7 cellular contexts compared by ENCODE assay signal in genomic region chr12:12266389-12266872, GRCh38. TPM values are rescaled to one million over a fixed set of nuclear protein-coding genes. Genes with fewer than 3 reads are reported as not detected.
DNase-seq lines count a peak whose midpoint lies in the region; ATAC-seq, FAIRE-seq and TF ChIP-seq lines count a peak whose summit lies in the region.

No MANE protein-coding gene starts in this region.

- no peaks in the 10 kb centered on the region; the same call in 1 of the 2 replicates for H3K79me1 ChIP-seq in H1 (ENCODE audit: low read depth, low read length)

- TF ChIP-seq CTCF in OCI-LY1 (IDR thresholded peaks at IDR 0.05; ENCODE audit: low read length) (no peak), H1 (IDR thresholded peaks at IDR 0.05; ENCODE audit: control extremely low read depth in 1 of 3, insufficient read depth in 1 of 3, low read depth in 1 of 3, low read length in 3 of 3) (no peak)

- no peak overlapping the region for H2AK5ac ChIP-seq in H1 (ENCODE audit: low read depth, low read length)

- H3K36me3 ChIP-seq in OCI-LY1 (ENCODE audit: insufficient read depth, low read length), result no peaks in the 10 kb centered on the region
- H3K36me3 ChIP-seq in H1 (ENCODE audit: control insufficient read depth in 2 of 4, insufficient read depth in 4 of 4, low read length in 3 of 4), result no peaks in the 10 kb centered on the region
- H3K36me3 ChIP-seq in muscle layer of colon (ENCODE audit: insufficient read depth, low read length), result no peaks in the 10 kb centered on the region

- FAIRE-seq in H1 (lab: Jason Lieb, UNC) (no peak), RCC 7860 (lab: Jason Lieb, UNC) (no peak)

- no peaks in the 10 kb centered on the region for H3K79me2 ChIP-seq in OCI-LY1 (ENCODE audit: insufficient read depth, low read length)
- peaks cover 34 to 52% of the 10 kb centered on the region in 2 experiments for H3K79me2 ChIP-seq in H1 (ENCODE audit: control insufficient read depth in 1 of 2, insufficient read depth in 2 of 2, low read length in 2 of 2)

- DNase-seq in H1 (ENCODE audit: low read depth in 1 of 2, low spot score in 2 of 2), result no peak
- no peak for DNase-seq in RCC 7860 (ENCODE audit: low spot score)
- no peak for DNase-seq in kidney tubule cell (ENCODE audit: low spot score)
- DNase-seq in GF-D8 (lab: John Stamatoyannopoulos, UW), result no peak

- H2AFZ ChIP-seq in OCI-LY1 (ENCODE audit: low read length), result no peak overlapping the region
- H2AFZ ChIP-seq in H1 (ENCODE audit: low read length), result no peak overlapping the region

- H2BK12ac ChIP-seq in H1 (ENCODE audit: low read depth, low read length), result no peak overlapping the region

- H3K23ac ChIP-seq in H1 (ENCODE audit: insufficient read length), result no peak overlapping the region

- POLR2A ChIA-PET in H1 (lab: Charles Lee; ENCODE audit: partially characterized antibody), result interaction anchor here (0.6 to 3.9 kb wide), 68 partner anchors 8 to 1545 kb away, joined by 3 to 31 read pairs (median 5); partner anchors contain the start of genes BORCS5, DUSP16 and MANSC1

- H3K9me2 ChIP-seq in OCI-LY1 (ENCODE audit: low read depth, low read length), result no peaks in the 10 kb centered on the region

- ATAC-seq in GM19328 (IDR thresholded peaks at IDR 0.05; ENCODE audit: unreplicated experiment), result peak; percentile 28

- WGBS in H1 (ENCODE audit: extremely low coverage in 1 of 2, insufficient coverage in 1 of 2, insufficient read length in 1 of 2, insufficient replicate concordance in 2 of 2, low coverage in 1 of 2, low lambda C conversion rate in 2 of 2, missing lambda C conversion rate in 1 of 2), 2 experiments, result 0% methylated on average over 11 of the region's 27 CpGs; no CpG with 5 or more reads in 1 of the 2 experiments

- TF ChIP-seq POLR2A in H1 (IDR thresholded peaks at IDR 0.05; ENCODE audit: control extremely low read depth in 1 of 2, low read depth in 2 of 2, low read length in 2 of 2), result no peak

- CTCF ChIA-PET in H1 (lab: Charles Lee; ENCODE audit: partially characterized antibody), result interaction anchor here (0.8 to 2.4 kb wide), 4 partner anchors 16 to 62 kb away, joined by 3 to 12 read pairs (median 4); no protein-coding TSS in a partner anchor

- H3K4me1 ChIP-seq in OCI-LY1 (ENCODE audit: insufficient read depth, low read length, severe bottlenecking) (peaks cover 18% of the 10 kb centered on the region), H1 (replicated peaks in 1 of 4; ENCODE audit: control insufficient read depth in 3 of 4, insufficient read depth in 4 of 4, low read length in 3 of 4) (peaks cover 0 to 5% (median 1%) of the 10 kb centered on the region in 4 experiments; a peak in 4 of 7 replicates), muscle layer of colon (ENCODE audit: insufficient read depth, low read length) (peaks cover 16% of the 10 kb centered on the region)

- TF ChIP-seq RAD21 in H1 (IDR thresholded peaks at IDR 0.05 in 1 of 2, conservative IDR thresholded peaks at IDR 0.05 in 1 of 2; ENCODE audit: low read depth in 2 of 2, low read length in 2 of 2), result no peak

- H3K4me2 ChIP-seq in OCI-LY1 (ENCODE audit: low read length) (peak overlapping the region; percentile 63), H1 (ENCODE audit: insufficient read depth in 1 of 2, low read depth in 2 of 2, low read length in 2 of 2) (peak overlapping the region; percentile 97)

- peak overlapping the region; percentile 93; the same call in 1 of the 2 replicates for H4K8ac ChIP-seq in H1 (ENCODE audit: extremely low read depth, insufficient read depth, low read length)

- H3K4ac ChIP-seq in H1 (replicated peaks; ENCODE audit: insufficient read length, low read depth, low read length), result peak overlapping the region; percentile 36

- H3K27me3 ChIP-seq in OCI-LY1 (ENCODE audit: insufficient read depth, low read length) (no peaks in the 10 kb centered on the region), H1 (replicated peaks in 1 of 4; ENCODE audit: control insufficient read depth in 3 of 4, extremely low read depth in 1 of 4, insufficient read depth in 3 of 4, low read length in 3 of 4) (no peaks in the 10 kb centered on the region), muscle layer of colon (ENCODE audit: control insufficient read depth in 1 of 2, insufficient read depth in 2 of 2, low read length in 2 of 2) (no peaks in the 10 kb centered on the region)

- H4K5ac ChIP-seq in H1 (ENCODE audit: insufficient read length, low read depth, low read length), result peak overlapping the region; percentile 31

- H3K56ac ChIP-seq in H1 (replicated peaks; ENCODE audit: insufficient read length, low read depth, low read length), result peak overlapping the region; percentile 60

- no peak overlapping the region for H3K27ac ChIP-seq in OCI-LY1 (ENCODE audit: low read depth, low read length, poor library complexity, severe bottlenecking)
- H3K27ac ChIP-seq in H1 (ENCODE audit: low read depth, low read length), result peak overlapping the region; percentile 100
- peak overlapping the region; percentile 99 for H3K27ac ChIP-seq in muscle layer of colon (ENCODE audit: low read depth, low read length)

- H2BK120ac ChIP-seq in H1 (replicated peaks; ENCODE audit: low read depth, low read length), result no peak overlapping the region

- H2BK5ac ChIP-seq in H1 (ENCODE audit: low read depth, low read length), result peak overlapping the region; percentile 100

- H3K9me3 ChIP-seq in OCI-LY1 (ENCODE audit: low read length), result no peaks in the 10 kb centered on the region
- H3K9me3 ChIP-seq in H1 (ENCODE audit: insufficient read depth in 2 of 2, low read depth in 1 of 2, low read length in 1 of 2), result no peaks in the 10 kb centered on the region
- no peaks in the 10 kb centered on the region for H3K9me3 ChIP-seq in muscle layer of colon (ENCODE audit: low read length)

- no peaks in the 10 kb centered on the region for H3F3A ChIP-seq in OCI-LY1 (ENCODE audit: insufficient read depth, low read length)

- H3K23me2 ChIP-seq in H1 (ENCODE audit: low read depth, low read length), result peaks cover 10% of the 10 kb centered on the region; the same call in 1 of the 2 replicates

- no peak overlapping the region for H2BK15ac ChIP-seq in H1 (ENCODE audit: low read length)

- no peak overlapping the region for H2BK20ac ChIP-seq in H1 (ENCODE audit: low read length)

- peak overlapping the region; percentile 61 for H3K9ac ChIP-seq in OCI-LY1 (ENCODE audit: low read length)
- H3K9ac ChIP-seq in H1 (replicated peaks in 1 of 4; ENCODE audit: extremely low read depth in 1 of 4, low read depth in 3 of 4, low read length in 3 of 4), result peak overlapping the region; percentile 79 to 100 (median 94)
- peak overlapping the region; percentile 62 for H3K9ac ChIP-seq in muscle layer of colon (ENCODE audit: low read length)

- H3K18ac ChIP-seq in H1 (ENCODE audit: extremely low read depth, low read length), result peak overlapping the region; percentile 94

- no peak overlapping the region for H3K14ac ChIP-seq in H1 (ENCODE audit: insufficient read length)

- H3K4me3 ChIP-seq in OCI-LY1 (ENCODE audit: low read depth, low read length, poor library complexity, severe bottlenecking), result peak overlapping the region; percentile 65
- H3K4me3 ChIP-seq in H1 (ENCODE audit: extremely low read depth in 1 of 4, insufficient read depth in 2 of 4, low read depth in 3 of 4, low read length in 4 of 4), result peak overlapping the region; percentile 92 to 97 (median 96)
- peak overlapping the region; percentile 68 to 90 for H3K4me3 ChIP-seq in muscle layer of colon (ENCODE audit: low read depth in 1 of 2, low read length in 2 of 2)

- peak overlapping the region; percentile 52 for H4K91ac ChIP-seq in H1 (replicated peaks; ENCODE audit: insufficient read length, low read length)

- no peak for TF ChIP-seq EP300 in H1 (IDR thresholded peaks at IDR 0.05; ENCODE audit: borderline replicate concordance in 1 of 2, low read depth in 2 of 2, low read length in 2 of 2)

- H4K20me1 ChIP-seq in OCI-LY1 (ENCODE audit: insufficient read depth, low read length) (no peaks in the 10 kb centered on the region), H1 (replicated peaks in 1 of 2; ENCODE audit: control insufficient read depth in 1 of 2, insufficient read depth in 2 of 2, low read length in 2 of 2) (peaks cover 9 to 12% of the 10 kb centered on the region in 2 experiments)

TF ChIP-seq in H1, 55 proteins besides CTCF, POLR2A, EP300 and RAD21 (continues in another document):
- TF ChIP-seq SAP30 (IDR thresholded peaks at IDR 0.05; ENCODE audit: insufficient read depth, insufficient replicate concordance, low read length) (no peak), ASH2L (IDR thresholded peaks at IDR 0.05; ENCODE audit: low read length) (peak; percentile 96), SIN3A (conservative IDR thresholded peaks at IDR 0.05 in 1 of 2, IDR thresholded peaks at IDR 0.05 in 1 of 2; ENCODE audit: low read depth in 1 of 2, low read length in 2 of 2) (peak; percentile 35 to 58; a peak in 2 of 4 replicates), FOSL1 (IDR thresholded peaks at IDR 0.05; ENCODE audit: insufficient read depth, low read depth, low read length) (no peak), PHF8 (conservative IDR thresholded peaks at IDR 0.05; ENCODE audit: low read depth, low read length) (0 out of 2 replicates have a peak, but pooled peaks have one; percentile 81), KDM1A (IDR thresholded peaks at IDR 0.05; ENCODE audit: borderline replicate concordance, low read length) (no peak), TEAD4 (IDR thresholded peaks at IDR 0.05; ENCODE audit: low read depth, low read length) (no peak), KDM5A (IDR thresholded peaks at IDR 0.05; ENCODE audit: low read length) (no peak), RFX5 (IDR thresholded peaks at IDR 0.05; ENCODE audit: borderline replicate concordance, low read depth, low read length) (no peak)
- TF ChIP-seq, protein P1, sequence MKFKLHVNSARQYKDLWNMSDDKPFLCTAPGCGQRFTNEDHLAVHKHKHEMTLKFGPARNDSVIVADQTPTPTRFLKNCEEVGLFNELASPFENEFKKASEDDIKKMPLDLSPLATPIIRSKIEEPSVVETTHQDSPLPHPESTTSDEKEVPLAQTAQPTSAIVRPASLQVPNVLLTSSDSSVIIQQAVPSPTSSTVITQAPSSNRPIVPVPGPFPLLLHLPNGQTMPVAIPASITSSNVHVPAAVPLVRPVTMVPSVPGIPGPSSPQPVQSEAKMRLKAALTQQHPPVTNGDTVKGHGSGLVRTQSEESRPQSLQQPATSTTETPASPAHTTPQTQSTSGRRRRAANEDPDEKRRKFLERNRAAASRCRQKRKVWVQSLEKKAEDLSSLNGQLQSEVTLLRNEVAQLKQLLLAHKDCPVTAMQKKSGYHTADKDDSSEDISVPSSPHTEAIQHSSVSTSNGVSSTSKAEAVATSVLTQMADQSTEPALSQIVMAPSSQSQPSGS (IDR thresholded peaks at IDR 0.05; ENCODE audit: low read length), result no peak

RNA-seq across cellular contexts. Expression of gene LRP6, which starts 0.4 kb away (rescaled TPM):
- 73.2 and 74.0 TPM in 2 replicates for total RNA-seq in H1 (2021; fragmentation: NEBNext Ultra II Directional; extraction: Animal tissue kit (Norgen Biotek cat#: 25700))
- 53.6 and 58.1 TPM in 2 replicates for polyA plus RNA-seq in H1 (2011; rRNA removed)
- polyA plus RNA-seq in H1 (2011; cell fraction: cytosol; rRNA removed), result 41.0 TPM
- polyA plus RNA-seq in H1 (2011; cell fraction: nucleus; rRNA removed), result 90.8 TPM
- polyA plus RNA-seq in H1 (2012, experiment 1 of 2), result 29.7 to 43.9 TPM (median 37.3 TPM) in 4 replicates
- 1.2 TPM for polyA plus RNA-seq in H1 (2012, experiment 2 of 2)
- polyA plus RNA-seq in H1 (2013, experiment 1 of 2), result 38.9 TPM
- polyA plus RNA-seq in H1 (2013, experiment 2 of 2), result 39.7 TPM
- 307 and 385 TPM in 2 replicates for polyA minus RNA-seq in H1 (2011; rRNA and poly(A)+ RNA removed)
- 116 TPM for polyA minus RNA-seq in H1 (2011; cell fraction: cytosol; rRNA and poly(A)+ RNA removed)
- 226 TPM for polyA minus RNA-seq in H1 (2011; cell fraction: nucleus; rRNA and poly(A)+ RNA removed)
